8 cellular contexts compared by ENCODE assay signal in genomic region chr1:27296773-27297214, GRCh38. TPM values are rescaled to one million over a fixed set of nuclear protein-coding genes. Genes with fewer than 3 reads are reported as not detected.
DNase-seq lines count a peak whose midpoint lies in the region; ATAC-seq lines count a peak whose summit lies in the region.

No MANE protein-coding gene starts in this region.

- H3K27ac Mint-ChIP-seq in activated CD8-positive, alpha-beta T cell treated with anti-CD3 and anti-CD28 coated beads, Interleukin-2, amount 10 ng/mL, durations not matched to agents 7 days and 5 days = no peak overlapping the region
- H3K27ac Mint-ChIP-seq in memory B cell = no peak overlapping the region

- peak; percentile 79 for ATAC-seq in activated CD8-positive, alpha-beta T cell treated with anti-CD3 and anti-CD28 coated beads, Interleukin-2, amount 10 ng/mL, durations not matched to agents 7 days and 5 days
- peak; percentile 69 for ATAC-seq in memory B cell (ENCODE audit: low read depth)

- no peaks in the 10 kb centered on the region for H3K27me3 Mint-ChIP-seq in activated CD8-positive, alpha-beta T cell treated with anti-CD3 and anti-CD28 coated beads, Interleukin-2, amount 10 ng/mL, durations not matched to agents 7 days and 5 days (ENCODE audit: low read depth)
- no peaks in the 10 kb centered on the region for H3K27me3 Mint-ChIP-seq in memory B cell

- H3K4me1 Mint-ChIP-seq in activated CD8-positive, alpha-beta T cell treated with anti-CD3 and anti-CD28 coated beads, Interleukin-2, amount 10 ng/mL, durations not matched to agents 7 days and 5 days (ENCODE audit: low read depth) = peaks cover 9% of the 10 kb centered on the region
- peaks cover 3% of the 10 kb centered on the region for H3K4me1 Mint-ChIP-seq in memory B cell

- no peaks in the 10 kb centered on the region for H3K9me3 Mint-ChIP-seq in activated CD8-positive, alpha-beta T cell treated with anti-CD3 and anti-CD28 coated beads, Interleukin-2, amount 10 ng/mL, durations not matched to agents 7 days and 5 days (ENCODE audit: insufficient read depth)
- H3K9me3 Mint-ChIP-seq in memory B cell = no peaks in the 10 kb centered on the region

- peaks cover 4% of the 10 kb centered on the region for H3K36me3 Mint-ChIP-seq in activated CD8-positive, alpha-beta T cell treated with anti-CD3 and anti-CD28 coated beads, Interleukin-2, amount 10 ng/mL, durations not matched to agents 7 days and 5 days (ENCODE audit: low read depth)
- H3K36me3 Mint-ChIP-seq in memory B cell = peaks cover 30% of the 10 kb centered on the region

- H3K4me3 Mint-ChIP-seq in activated CD8-positive, alpha-beta T cell treated with anti-CD3 and anti-CD28 coated beads, Interleukin-2, amount 10 ng/mL, durations not matched to agents 7 days and 5 days = no peak overlapping the region
- no peak overlapping the region for H3K4me3 Mint-ChIP-seq in memory B cell

- DNase-seq in NCI-H1417 (lab: John Stamatoyannopoulos, UW) (peak; percentile 46 to 76 (median 62)), NCI-H1417 treated with DMSO at 0.1 percent for 48 hours (lab: John Stamatoyannopoulos, UW) (no peak), NCI-H2171 treated with DMSO at 0.1 percent for 48 hours (lab: John Stamatoyannopoulos, UW) (peak; percentile 46), ecto neural progenitor cell (ENCODE audit: low spot score) (peak; percentile 85), memory B cell (ENCODE audit: low spot score in 2 of 2) (peak; percentile 54 to 73), A172 (ENCODE audit: low spot score) (no peak)
- peak; percentile 77 for DNase-seq in activated CD8-positive, alpha-beta T cell treated with anti-CD3 and anti-CD28 coated beads, Interleukin-2, amount 10 ng/mL, durations not matched to agents 7 days and 5 days
- peak; percentile 30 for DNase-seq in stimulated activated CD8-positive, alpha-beta memory T cell treated with anti-CD3 and anti-CD28 coated beads, Interleukin-12 subunit alpha, Interleukin-12 subunit beta, amount 100 ng/mL, for 24 hours (ENCODE audit: extremely low read depth)

- POLR2A ChIA-PET in activated CD8-positive, alpha-beta T cell treated with anti-CD3 and anti-CD28 coated beads, Interleukin-2, amount 10 ng/mL, durations not matched to agents 7 days and 5 days (lab: Charles Lee) = interaction anchor here (0.6 to 0.9 kb wide), 3 partner anchors 60 to 343 kb away, joined by 3 to 5 read pairs (median 5); no protein-coding TSS in a partner anchor

- CTCF ChIA-PET in activated CD8-positive, alpha-beta T cell treated with anti-CD3 and anti-CD28 coated beads, Interleukin-2, amount 10 ng/mL, durations not matched to agents 7 days and 5 days (lab: Charles Lee) = interaction anchor here (0.6 to 10.6 kb wide), 75 partner anchors 9 to 509 kb away, joined by 3 to 266 read pairs (median 5); partner anchors contain the start of genes AHDC1, CD164L2, SLC9A1 and WDTC1

RNA-seq across cellular contexts. Expression of gene TMEM222, which starts 25.2 kb away (rescaled TPM):
- 10 to 100 TPM; 35.2 to 38.5 TPM for total RNA-seq in activated CD8-positive, alpha-beta T cell treated with anti-CD3 and anti-CD28 coated beads, Interleukin-2, amount 10 ng/mL, durations not matched to agents 7 days and 5 days
- 30.3 and 30.6 TPM in 2 replicates for total RNA-seq in A172 (2014; rRNA removed; shearing (Covaris generic))

RNA-seq across cellular contexts. Expression of gene SYTL1, which starts 45.0 kb away (rescaled TPM):
- total RNA-seq in activated CD8-positive, alpha-beta T cell treated with anti-CD3 and anti-CD28 coated beads, Interleukin-2, amount 10 ng/mL, durations not matched to agents 7 days and 5 days = 10 to 100 TPM; 81.0 to 83.1 TPM
- total RNA-seq in A172 (2014; rRNA removed; shearing (Covaris generic)) = 1.8 and 3.5 TPM in 2 replicates

Comparison
In these comparisons a context has a peak if more than half of its experiments do, and no peak if none do; other contexts are left out.
1. DNase-seq: peak in NCI-H1417 (3 of 3), NCI-H2171 treated with DMSO at 0.1 percent for 48 hours (single experiment), activated CD8-positive, alpha-beta T cell treated with anti-CD3 and anti-CD28 coated beads, Interleukin-2, amount 10 ng/mL, durations not matched to agents 7 days and 5 days (single experiment), ecto neural progenitor cell (single experiment), memory B cell (2 of 2) and stimulated activated CD8-positive, alpha-beta memory T cell treated with anti-CD3 and anti-CD28 coated beads, Interleukin-12 subunit alpha, Interleukin-12 subunit beta, amount 100 ng/mL, for 24 hours (single experiment); none in NCI-H1417 treated with DMSO at 0.1 percent for 48 hours (single experiment) and A172 (single experiment).
2. RNA of gene SYTL1, which starts 45.0 kb away (total RNA-seq): 81.0 to 83.1 TPM in activated CD8-positive, alpha-beta T cell treated with anti-CD3 and anti-CD28 coated beads, Interleukin-2, amount 10 ng/mL, durations not matched to agents 7 days and 5 days; 1.8 to 3.5 TPM in A172; every median in the first group is over 10 times any median in the second.